In genomic region chr1:110235839-110236682, GRCh38 we compare ENCODE assay signal across 8 cellular contexts. TPM values are rescaled to one million over a fixed set of nuclear protein-coding genes. Genes with fewer than 3 reads are reported as not detected.
A peak's percentile ranks its signal among the peaks of the same experiment; 100 is the strongest.
DNase-seq lines count a peak whose midpoint lies in the region; ATAC-seq and TF ChIP-seq lines count a peak whose summit lies in the region.

No MANE protein-coding gene starts in this region.

- POLR2A ChIA-PET in MCF 10A (lab: Yijun Ruan, JAX) = no interaction called here

- no peaks in the 10 kb centered on the region for H3K27me3 Mint-ChIP-seq in MCF 10A (ENCODE audit: insufficient read depth, unreplicated experiment)

- ATAC-seq in HG03039 (IDR thresholded peaks at IDR 0.05; ENCODE audit: unreplicated experiment) (no peak), GM21723 (IDR thresholded peaks at IDR 0.05; ENCODE audit: unreplicated experiment) (no peak)

- no peaks in the 10 kb centered on the region for H3K36me3 Mint-ChIP-seq in MCF 10A (ENCODE audit: insufficient read depth, unreplicated experiment)

- H3K4me1 Mint-ChIP-seq in MCF 10A (ENCODE audit: insufficient read depth, unreplicated experiment) = no peaks in the 10 kb centered on the region

- CTCF ChIA-PET in MCF 10A (lab: Yijun Ruan, JAX) = interaction anchor here (0.6 to 1.1 kb wide), 3 partner anchors 14 to 65 kb away, joined by 3 to 8 read pairs (median 4); no protein-coding TSS in a partner anchor

- DNase-seq in NCI-H2196 (lab: John Stamatoyannopoulos, UW; ENCODE audit: unreplicated experiment) (peak; percentile 54), NCI-H2196 treated with DMSO at 0.1 percent for 48 hours (lab: John Stamatoyannopoulos, UW; ENCODE audit: unreplicated experiment) (no peak), NCI-H226 (peak; percentile 99), MCF 10A (ENCODE audit: unreplicated experiment) (peak; percentile 70), renal cortical epithelial cell (ENCODE audit: low read depth) (peak; percentile 91), occipital lobe (lab: John Stamatoyannopoulos, UW) (no peak)

- no peak overlapping the region for H3K27ac Mint-ChIP-seq in MCF 10A (ENCODE audit: low read depth, unreplicated experiment)

- intact Hi-C loops in MCF 10A (cut with micrococcal nuclease) = no loop called here

- H3K4me3 Mint-ChIP-seq in MCF 10A (ENCODE audit: unreplicated experiment) = no peak overlapping the region

- no peak for TF ChIP-seq CTCF in MCF 10A (IDR thresholded peaks at IDR 0.05; ENCODE audit: unreplicated experiment)

- H3K9me3 Mint-ChIP-seq in MCF 10A (ENCODE audit: unreplicated experiment) = no peaks in the 10 kb centered on the region

- no TSS peak for BruUV-seq in MCF 10A (replicated peaks; lab: Mats Ljungman, UMichigan)

RNA-seq across cellular contexts. Expression of gene KCNC4, which starts 25.9 kb away (rescaled TPM):
- 1.1 and 1.3 TPM in 2 replicates for total RNA-seq in MCF 10A (2022)
- 2.6 and 15.2 TPM in 2 replicates for total RNA-seq in renal cortical epithelial cell
- total RNA-seq in occipital lobe = 4.8 TPM

Comparison
In these comparisons a context has a peak if more than half of its experiments do, and no peak if none do; other contexts are left out.
1. DNase-seq: peak in NCI-H2196 (single experiment), NCI-H226 (single experiment), MCF 10A (single experiment) and renal cortical epithelial cell (single experiment); none in NCI-H2196 treated with DMSO at 0.1 percent for 48 hours (single experiment) and occipital lobe (single experiment).